In genomic region chr17:48071654-48072053, GRCh38 we compare ENCODE assay signal across 28 cellular contexts. TPM values are rescaled to one million over a fixed set of nuclear protein-coding genes. Genes with fewer than 3 reads are reported as not detected.
"Had no signal": no experiment of that assay in that cellular context is flagged by ENCODE, and none has a peak within 500 bp of the region (broad histone marks: within the 10 kb centered on the region; RNA-seq: fewer than 3 reads in every experiment).

No MANE protein-coding gene starts in this region.

- H3K4me1 ChIP-seq: prostate gland, transverse colon had no signal

- H3K27ac ChIP-seq: heart right ventricle, neutrophil, prostate gland, testis, transverse colon had no signal

- H3K4me3 ChIP-seq: heart right ventricle, prostate gland, testis, transverse colon had no signal

- H3K4me1 Mint-ChIP-seq: activated naive CD4-positive, alpha-beta T cell treated with anti-CD3 and anti-CD28 coated beads, Interleukin-2, amount 50 U/mL, for 24 hours; activated naive CD8-positive, alpha-beta T cell treated with anti-CD3 and anti-CD28 coated beads, Interleukin-2, amount 50 U/mL, for 24 hours; central memory CD8-positive, alpha-beta T cell; endodermal cell; naive B cell had no signal

- H3K9me3 ChIP-seq: heart right ventricle, neutrophil, prostate gland, testis, transverse colon had no signal

- H3K27me3 ChIP-seq: heart right ventricle, neutrophil, testis, transverse colon had no signal

- H3K4me3 Mint-ChIP-seq: activated CD8-positive, alpha-beta T cell treated with anti-CD3 and anti-CD28 coated beads for 36 hours; activated naive CD4-positive, alpha-beta T cell treated with anti-CD3 and anti-CD28 coated beads, Interleukin-2, amount 50 U/mL, for 24 hours; activated naive CD8-positive, alpha-beta T cell treated with anti-CD3 and anti-CD28 coated beads, Interleukin-2, amount 50 U/mL, for 24 hours; central memory CD8-positive, alpha-beta T cell; dendritic cell treated with granulocyte-macrophage colony-stimulating factor and Interleukin-4, amounts not matched to agents 40 ng/mL and 50 ng/mL, for 4 days; endodermal cell; mesothelial cell of epicardium; naive B cell; nephron progenitor cell; T-helper 17 cell; WTC11 had no signal

- H3K27me3 Mint-ChIP-seq: activated CD8-positive, alpha-beta T cell treated with anti-CD3 and anti-CD28 coated beads for 36 hours; activated naive CD4-positive, alpha-beta T cell treated with anti-CD3 and anti-CD28 coated beads, Interleukin-2, amount 50 U/mL, for 24 hours; activated naive CD8-positive, alpha-beta T cell treated with anti-CD3 and anti-CD28 coated beads, Interleukin-2, amount 50 U/mL, for 24 hours; central memory CD8-positive, alpha-beta T cell; dendritic cell treated with granulocyte-macrophage colony-stimulating factor and Interleukin-4, amounts not matched to agents 40 ng/mL and 50 ng/mL, for 4 days; naive B cell; T-helper 17 cell had no signal

- H3K9me3 Mint-ChIP-seq: activated CD8-positive, alpha-beta T cell treated with anti-CD3 and anti-CD28 coated beads for 36 hours; activated naive CD4-positive, alpha-beta T cell treated with anti-CD3 and anti-CD28 coated beads, Interleukin-2, amount 50 U/mL, for 24 hours; activated naive CD8-positive, alpha-beta T cell treated with anti-CD3 and anti-CD28 coated beads, Interleukin-2, amount 50 U/mL, for 24 hours; activated T-helper 2 cell treated with anti-CD3 and anti-CD28 coated beads, Interferon-gamma antibody, Interleukin-2, Interleukin-4, amounts not matched to agents 10 μg/mL and 5 μg/mL and 100 μg/mL, durations not matched to agents 14 hours and 24 hours and 36 hours; central memory CD8-positive, alpha-beta T cell; dendritic cell treated with granulocyte-macrophage colony-stimulating factor and Interleukin-4, amounts not matched to agents 40 ng/mL and 50 ng/mL, for 4 days; endodermal cell; mesothelial cell of epicardium; naive B cell; nephron progenitor cell; WTC11 had no signal

- ATAC-seq: activated CD8-positive, alpha-beta T cell treated with anti-CD3 and anti-CD28 coated beads for 36 hours; activated naive CD8-positive, alpha-beta T cell treated with anti-CD3 and anti-CD28 coated beads, Interleukin-2, amount 50 U/mL, for 24 hours; esophagus mucosa; heart right ventricle; left ventricle myocardium superior; T-helper 17 cell; WTC11 had no signal

- DNase-seq: activated CD4-positive, alpha-beta T cell treated with anti-CD3 and anti-CD28 coated beads for 1 hour; activated CD4-positive, alpha-beta T cell treated with anti-CD3 and anti-CD28 coated beads, Interleukin-2, amount 50 U/mL, for 1 hour; activated CD8-positive, alpha-beta T cell treated with anti-CD3 and anti-CD28 coated beads for 36 hours; activated naive CD8-positive, alpha-beta T cell treated with anti-CD3 and anti-CD28 coated beads, Interleukin-2, amount 50 U/mL, for 24 hours; activated T-cell treated with anti-CD3 and anti-CD28 coated beads, Interleukin-2, amount 50 U/mL, for 48 hours; anterior cingulate cortex; endodermal cell; heart right ventricle; left ventricle myocardium superior; mammary epithelial cell; naive B cell; nephron progenitor cell; stimulated activated CD4-positive, alpha-beta T cell treated with anti-CD3 and anti-CD28 coated beads, Interleukin-2, amount 100 ng/mL, for 48 hours; stimulated activated naive CD4-positive, alpha-beta T cell treated with Interleukin-2 at 50 U/mL for 16 hours; T-helper 17 cell; testis; transverse colon had no signal

- FAIRE-seq: bronchial epithelial cell, islet of Langerhans had no signal

- H3K27ac Mint-ChIP-seq: activated CD8-positive, alpha-beta T cell treated with anti-CD3 and anti-CD28 coated beads for 36 hours; activated naive CD4-positive, alpha-beta T cell treated with anti-CD3 and anti-CD28 coated beads, Interleukin-2, amount 50 U/mL, for 24 hours; activated naive CD8-positive, alpha-beta T cell treated with anti-CD3 and anti-CD28 coated beads, Interleukin-2, amount 50 U/mL, for 24 hours; activated T-helper 2 cell treated with anti-CD3 and anti-CD28 coated beads, Interferon-gamma antibody, Interleukin-2, Interleukin-4, amounts not matched to agents 10 μg/mL and 5 μg/mL and 100 μg/mL, durations not matched to agents 14 hours and 24 hours and 36 hours; dendritic cell treated with granulocyte-macrophage colony-stimulating factor and Interleukin-4, amounts not matched to agents 40 ng/mL and 50 ng/mL, for 4 days; endodermal cell; mesothelial cell of epicardium; naive B cell; nephron progenitor cell; T-helper 17 cell; WTC11 had no signal

RNA-seq across cellular contexts. Expression of gene COPZ2, which starts 34.1 kb away (rescaled TPM):
- total RNA-seq: endodermal cell had no signal
